In the genomic region with DNA sequence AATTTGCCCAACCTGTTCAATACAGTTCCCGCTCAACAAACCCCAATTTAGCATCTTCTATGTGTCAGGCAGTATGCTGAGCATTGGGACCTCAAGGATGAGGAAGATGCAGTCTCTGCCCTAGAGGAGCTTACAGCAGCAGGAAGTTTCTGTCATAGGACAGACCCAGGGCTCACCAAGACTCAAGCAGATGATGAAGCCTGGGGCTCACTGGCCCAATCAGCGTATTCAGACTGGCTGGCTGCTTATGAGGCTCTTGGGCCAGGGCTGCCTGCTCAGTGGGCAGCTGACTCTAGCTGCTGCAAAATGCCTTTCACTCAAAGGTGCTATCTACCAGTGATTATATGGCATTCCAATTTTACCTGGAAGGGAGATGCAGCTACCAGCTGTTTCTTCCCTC, we compare ENCODE assay signal across 19 cellular contexts. TPM values are rescaled to one million over a fixed set of nuclear protein-coding genes. Genes with fewer than 3 reads are reported as not detected.
DNase-seq lines count a peak whose midpoint lies in the region; ATAC-seq, FAIRE-seq and TF ChIP-seq lines count a peak whose summit lies in the region.
"Had no signal": no experiment of that assay in that cellular context is flagged by ENCODE, and none has a peak within 500 bp of the region (broad histone marks: within the 10 kb centered on the region; RNA-seq: fewer than 3 reads in every experiment).

No MANE protein-coding gene starts in this region.

- H3K4me3 ChIP-seq in A549 (no peak overlapping the region), K562 (no peak overlapping the region), neural progenitor cell (no peak overlapping the region), PC-3 (ENCODE audit: low read length) (no peak overlapping the region)
- H3K4me3 ChIP-seq: GM23248, HAP-1 had no signal

- FAIRE-seq in A549 (lab: Jason Lieb, UNC) = no peak
- FAIRE-seq in K562 (lab: Jason Lieb, UNC) = no peak
- FAIRE-seq: G401.6, GM12891 had no signal

- H2AFZ ChIP-seq in K562 (ENCODE audit: low read depth, low read length) = no peak overlapping the region
- peak overlapping the region; percentile 98 for H2AFZ ChIP-seq in neural progenitor cell (replicated peaks)
- no peak overlapping the region for H2AFZ ChIP-seq in PC-3 (ENCODE audit: low read length)
- H2AFZ ChIP-seq: GM23248 had no signal

- H3K9me1 ChIP-seq in K562 (ENCODE audit: control insufficient read depth, insufficient read depth, low read length) = no peaks in the 10 kb centered on the region

- H3K36me3 ChIP-seq in K562 (ENCODE audit: control insufficient read depth, insufficient read depth, low read length) (no peaks in the 10 kb centered on the region), neural progenitor cell (no peaks in the 10 kb centered on the region), PC-3 (ENCODE audit: low read depth, low read length) (no peaks in the 10 kb centered on the region)
- H3K36me3 ChIP-seq: BE2C, HAP-1 had no signal

- no peaks in the 10 kb centered on the region for H3K9me2 ChIP-seq in PC-3 (replicated peaks; ENCODE audit: low read length)

- H3K4me1 ChIP-seq in A549 = no peaks in the 10 kb centered on the region
- H3K4me1 ChIP-seq in K562 (replicated peaks in 1 of 2; ENCODE audit: control insufficient read depth in 2 of 2, insufficient read depth in 2 of 2, low read length in 2 of 2) = peaks cover 0 to 8% of the 10 kb centered on the region in 2 experiments; a peak in 2 of 5 replicates
- H3K4me1 ChIP-seq in neural progenitor cell = peaks cover 10% of the 10 kb centered on the region
- no peaks in the 10 kb centered on the region for H3K4me1 ChIP-seq in PC-3 (ENCODE audit: insufficient read depth, low read length)
- H3K4me1 ChIP-seq: BE2C had no signal

- ATAC-seq in A549 = peak; percentile 13 to 39; a peak in 2 of 6 replicates
- peak; percentile 38; the same call in 1 of the 3 replicates for ATAC-seq in K562
- no peak for ATAC-seq in activated CD8-positive, alpha-beta T cell treated with anti-CD3 and anti-CD28 coated beads, Interleukin-2, amount 10 ng/mL, durations not matched to agents 7 days and 5 days
- no peak for ATAC-seq in GM18868 (IDR thresholded peaks at IDR 0.05; ENCODE audit: unreplicated experiment)
- no peak for ATAC-seq in PC-3
- no peak for ATAC-seq in GM19463 (IDR thresholded peaks at IDR 0.05; ENCODE audit: unreplicated experiment)

- TF ChIP-seq POLR2A in A549 (IDR thresholded peaks at IDR 0.05; ENCODE audit: low read length) (no peak), K562 (conservative IDR thresholded peaks at IDR 0.05) (no peak)

- DNase-seq in A549 (ENCODE audit: low read depth in 1 of 2, low spot score in 1 of 2) = no peak
- DNase-seq in GM13976 (ENCODE audit: low spot score) = peak; percentile 6
- peak in 1 of 4 experiments; percentile 2 for DNase-seq in K562 (ENCODE audit: extremely low read depth in 1 of 4, low spot score in 3 of 4)
- no peak for DNase-seq in neural progenitor cell (ENCODE audit: low spot score)
- no peak for DNase-seq in activated CD8-positive, alpha-beta T cell treated with anti-CD3 and anti-CD28 coated beads, Interleukin-2, amount 10 ng/mL, durations not matched to agents 7 days and 5 days
- DNase-seq in PC-3 = no peak
- DNase-seq: 8988T; ACHN; BE2C; CD4-positive, alpha-beta memory T cell; DMS79; GM23248 had no signal

- peak overlapping the region; percentile 88 for H3K27ac Mint-ChIP-seq in neural progenitor cell
- H3K27ac Mint-ChIP-seq in activated CD8-positive, alpha-beta T cell treated with anti-CD3 and anti-CD28 coated beads, Interleukin-2, amount 10 ng/mL, durations not matched to agents 7 days and 5 days = no peak overlapping the region

- H3K4me1 Mint-ChIP-seq in neural progenitor cell = peaks cover 15% of the 10 kb centered on the region
- H3K4me1 Mint-ChIP-seq in activated CD8-positive, alpha-beta T cell treated with anti-CD3 and anti-CD28 coated beads, Interleukin-2, amount 10 ng/mL, durations not matched to agents 7 days and 5 days (ENCODE audit: low read depth) = no peaks in the 10 kb centered on the region
- H3K4me1 Mint-ChIP-seq: CD4-positive, alpha-beta memory T cell had no signal

- BruUV-seq in K562 (replicated peaks; lab: Mats Ljungman, UMichigan) (no TSS peak), PC-3 (replicated peaks; lab: Mats Ljungman, UMichigan) (no TSS peak)

- H3K27me3 ChIP-seq in K562 (ENCODE audit: control insufficient read depth in 2 of 2, insufficient read depth in 2 of 2, low read length in 2 of 2) (peaks cover 38 to 49% of the 10 kb centered on the region in 2 experiments), neural progenitor cell (no peaks in the 10 kb centered on the region), PC-3 (ENCODE audit: low read length) (peaks cover 36% of the 10 kb centered on the region)
- H3K27me3 ChIP-seq: BE2C had no signal

- TF ChIP-seq CTCF in A549 (IDR thresholded peaks at IDR 0.05) = no peak
- TF ChIP-seq CTCF in GM13976 (IDR thresholded peaks at IDR 0.05; ENCODE audit: borderline replicate concordance, control extremely low read depth, extremely low read depth, insufficient read depth, missing control alignments) = no peak
- no peak for TF ChIP-seq CTCF in K562 (IDR thresholded peaks at IDR 0.05 in 2 of 3, conservative IDR thresholded peaks at IDR 0.05 in 1 of 3; ENCODE audit: insufficient read depth in 2 of 3, low read depth in 1 of 3, low read length in 3 of 3)
- TF ChIP-seq CTCF in neural progenitor cell (IDR thresholded peaks at IDR 0.05) = no peak
- no peak for TF ChIP-seq CTCF in PC-3 (conservative IDR thresholded peaks at IDR 0.05; ENCODE audit: low read depth, low read length)

- H4K20me1 ChIP-seq in K562 (replicated peaks; ENCODE audit: control insufficient read depth, insufficient read depth, low read length) (no peaks in the 10 kb centered on the region), neural progenitor cell (ENCODE audit: low read depth) (no peaks in the 10 kb centered on the region), PC-3 (ENCODE audit: low read length) (no peaks in the 10 kb centered on the region)

- H3F3A ChIP-seq in neural progenitor cell (ENCODE audit: low read depth) (peaks cover 5% of the 10 kb centered on the region), PC-3 (ENCODE audit: low read length, unreplicated experiment) (no peaks in the 10 kb centered on the region)

- CTCF ChIA-PET in A549 (lab: Yijun Ruan, JAX) (no interaction called here), K562 (lab: Yijun Ruan, JAX; ENCODE audit: low intra/inter-chr PET ratio) (no interaction called here), PC-3 (lab: Charles Lee) (no interaction called here)
- CTCF ChIA-PET in activated CD8-positive, alpha-beta T cell treated with anti-CD3 and anti-CD28 coated beads, Interleukin-2, amount 10 ng/mL, durations not matched to agents 7 days and 5 days (lab: Charles Lee) = interaction anchor here (1.3 kb wide), 1 partner anchor 128 kb away, joined by 5 read pairs; a partner anchor contains a TSS

- H3K9me3 ChIP-seq in A549 = no peaks in the 10 kb centered on the region
- no peaks in the 10 kb centered on the region for H3K9me3 ChIP-seq in K562 (replicated peaks; ENCODE audit: control insufficient read depth, insufficient read depth, low read depth, low read length)
- no peaks in the 10 kb centered on the region for H3K9me3 ChIP-seq in neural progenitor cell (ENCODE audit: low read depth)
- no peaks in the 10 kb centered on the region for H3K9me3 ChIP-seq in PC-3 (ENCODE audit: low read length)
- H3K9me3 ChIP-seq: BE2C, HAP-1 had no signal

- H3K79me2 ChIP-seq in K562 (ENCODE audit: control insufficient read depth, insufficient read depth, low read length) = no peaks in the 10 kb centered on the region
- H3K79me2 ChIP-seq in neural progenitor cell (ENCODE audit: low read depth) = no peaks in the 10 kb centered on the region
- no peaks in the 10 kb centered on the region for H3K79me2 ChIP-seq in PC-3 (ENCODE audit: low read length)

- H3K36me3 Mint-ChIP-seq in neural progenitor cell = no peaks in the 10 kb centered on the region
- H3K36me3 Mint-ChIP-seq in activated CD8-positive, alpha-beta T cell treated with anti-CD3 and anti-CD28 coated beads, Interleukin-2, amount 10 ng/mL, durations not matched to agents 7 days and 5 days (ENCODE audit: low read depth) = no peaks in the 10 kb centered on the region
- H3K36me3 Mint-ChIP-seq: CD4-positive, alpha-beta memory T cell had no signal

- in situ Hi-C loops in GM13976 (cut with MboI; ENCODE audit: low sequenced_read_pairs, unreplicated experiment) = no loop called here
- in situ Hi-C loops in K562 (cut with MboI) = no loop called here

- no peak overlapping the region for H3K4me3 Mint-ChIP-seq in neural progenitor cell
- H3K4me3 Mint-ChIP-seq in activated CD8-positive, alpha-beta T cell treated with anti-CD3 and anti-CD28 coated beads, Interleukin-2, amount 10 ng/mL, durations not matched to agents 7 days and 5 days = no peak overlapping the region
- H3K4me3 Mint-ChIP-seq: CD4-positive, alpha-beta memory T cell had no signal

- H3K27me3 Mint-ChIP-seq in neural progenitor cell (ENCODE audit: insufficient read depth, low read depth) = peaks cover 5% of the 10 kb centered on the region
- H3K27me3 Mint-ChIP-seq in activated CD8-positive, alpha-beta T cell treated with anti-CD3 and anti-CD28 coated beads, Interleukin-2, amount 10 ng/mL, durations not matched to agents 7 days and 5 days (ENCODE audit: low read depth) = peaks cover 7% of the 10 kb centered on the region

- no peaks in the 10 kb centered on the region for H3K9me3 Mint-ChIP-seq in neural progenitor cell
- no peaks in the 10 kb centered on the region for H3K9me3 Mint-ChIP-seq in activated CD8-positive, alpha-beta T cell treated with anti-CD3 and anti-CD28 coated beads, Interleukin-2, amount 10 ng/mL, durations not matched to agents 7 days and 5 days (ENCODE audit: insufficient read depth)
- H3K9me3 Mint-ChIP-seq: CD4-positive, alpha-beta memory T cell had no signal

- H3K9ac ChIP-seq in K562 (ENCODE audit: insufficient read depth in 1 of 2, low read depth in 2 of 2, low read length in 2 of 2) = no peak overlapping the region
- H3K9ac ChIP-seq in neural progenitor cell = no peak overlapping the region
- no peak overlapping the region for H3K9ac ChIP-seq in PC-3 (ENCODE audit: low read length)
- H3K9ac ChIP-seq: GM23248 had no signal

- H3K27ac ChIP-seq in A549 (no peak overlapping the region), K562 (ENCODE audit: extremely low read depth, low read depth, low read length) (no peak overlapping the region), neural progenitor cell (no peak overlapping the region), PC-3 (ENCODE audit: low read length) (no peak overlapping the region)
- H3K27ac ChIP-seq: C4-2B, GM23248, HL-60 had no signal

- TF ChIP-seq EP300 in A549 (IDR thresholded peaks at IDR 0.05) = no peak
- no peak for TF ChIP-seq EP300 in K562 (IDR thresholded peaks at IDR 0.05; ENCODE audit: low read length)

- WGBS in A549 (ENCODE audit: missing lambda C conversion rate) = 87% methylated on average over 2 of the region's 2 CpGs
- 3% methylated on average over 2 of the region's 2 CpGs for WGBS in K562 (ENCODE audit: insufficient coverage, low coverage, missing lambda C conversion rate)

- intact Hi-C loops in K562 (cut with micrococcal nuclease) (no loop called here), PC-3 (cut with micrococcal nuclease) (no loop called here)

- POLR2A ChIA-PET in A549 (lab: Yijun Ruan, JAX) (no interaction called here), K562 (lab: Yijun Ruan, JAX) (interaction anchor here (0.7 to 1.9 kb wide), 3 partner anchors 9 to 14 kb away, joined by 3 to 5 read pairs (median 3); no protein-coding TSS in a partner anchor), PC-3 (lab: Charles Lee; ENCODE audit: unreplicated experiment) (no interaction called here)
- POLR2A ChIA-PET in activated CD8-positive, alpha-beta T cell treated with anti-CD3 and anti-CD28 coated beads, Interleukin-2, amount 10 ng/mL, durations not matched to agents 7 days and 5 days (lab: Charles Lee) = interaction anchor here (1.3 kb wide), 1 partner anchor 21 kb away, joined by 4 read pairs; no protein-coding TSS in a partner anchor

- H3K4me2 ChIP-seq in A549 = no peak overlapping the region
- no peak overlapping the region for H3K4me2 ChIP-seq in K562 (ENCODE audit: insufficient read depth, low read length)
- peak overlapping the region; percentile 54 for H3K4me2 ChIP-seq in neural progenitor cell
- H3K4me2 ChIP-seq in PC-3 (ENCODE audit: low read length) = no peak overlapping the region

- no peak for TF ChIP-seq RAD21 in A549 (conservative IDR thresholded peaks at IDR 0.05 in 1 of 2, IDR thresholded peaks at IDR 0.05 in 1 of 2)
- TF ChIP-seq RAD21 in K562 (CRISPR knock-in tag; conservative IDR thresholded peaks at IDR 0.05 in 1 of 2, IDR thresholded peaks at IDR 0.05 in 1 of 2) = no peak

RNA-seq across cellular contexts. Expression of a gene that starts 2.1 kb away (rescaled TPM):
- polyA plus RNA-seq in A549 (2011; rRNA removed) = not detected in 2 replicates
- polyA plus RNA-seq in A549 (2012; cell fraction: cytosol; rRNA removed) = 0.03 TPM in 1 of 2 replicates, not detected in the other
- polyA plus RNA-seq in A549 (2012; cell fraction: nucleus; rRNA removed) = 0.04 TPM in 1 of 2 replicates, not detected in the other
- 0.04 TPM in 1 of 3 replicates, not detected in the others for polyA plus RNA-seq in A549 (2017; fragmentation: RNase III; extraction: RNeasy Plus Mini Kit Qiagen cat#74134 plus additional on column Dnase treatment)
- not detected in 2 replicates for polyA minus RNA-seq in A549 (2011; rRNA and poly(A)+ RNA removed)
- 43.9 and 142 TPM in 2 replicates for total RNA-seq in K562 (2011; cell fraction: chromatin; rRNA removed; ENCODE audit: low replicate concordance)
- 242 and 249 TPM in 2 replicates for total RNA-seq in K562 (2011; cell fraction: nucleolus; rRNA removed)
- total RNA-seq in K562 (2011; cell fraction: nucleoplasm; rRNA removed) = 153 and 176 TPM in 2 replicates
- total RNA-seq in K562 (2014; rRNA removed) = 68.1 and 118 TPM in 2 replicates
- total RNA-seq in K562 (2014; rRNA removed; fragmentation: Illumina TruSeq; extraction: Trizol) = 10.0 and 20.6 TPM in 2 replicates
- total RNA-seq in K562 (2015; rRNA removed; fragmentation: Illumina TruSeq; extraction: Trizol) = 79.9 and 82.6 TPM in 2 replicates
- total RNA-seq in K562 (2021) = 152 and 177 TPM in 2 replicates
- 68.4 and 788 TPM in 2 replicates for polyA plus RNA-seq in K562 (2011; rRNA removed)
- polyA plus RNA-seq in K562 (2011; cell fraction: cytosol; rRNA removed) = 415 and 947 TPM in 2 replicates
- 317 and 745 TPM in 2 replicates for polyA plus RNA-seq in K562 (2011; cell fraction: nucleus; rRNA removed)
- polyA plus RNA-seq in K562 (2012) = 495 and 1,020 TPM in 2 replicates
- polyA plus RNA-seq in K562 (2014; fragmentation: Illumina TruSeq; extraction: Trizol) = 175 and 265 TPM in 2 replicates
- polyA plus RNA-seq in K562 (2014; fragmentation: Nextera tagmentation; extraction: Ambion mirVana) = 10 to 100 TPM; 19.0 to 41.5 TPM
- 139 and 175 TPM in 2 replicates for polyA plus RNA-seq in K562 (2014; rRNA removed)
- 36.1 and 135 TPM in 2 replicates for polyA minus RNA-seq in K562 (2011; rRNA and poly(A)+ RNA removed)
- 62.9 and 369 TPM in 2 replicates for polyA minus RNA-seq in K562 (2011; cell fraction: cytosol; rRNA and poly(A)+ RNA removed)
- polyA minus RNA-seq in K562 (2011; cell fraction: nucleus; rRNA and poly(A)+ RNA removed) = 23.2 and 101 TPM in 2 replicates
- not detected in 2 replicates for total RNA-seq in neural progenitor cell (ENCODE audit: low replicate concordance)
- 1 to 10 TPM in 1 of 2 experiments, under 1 TPM in 1; 0.39 to 1.2 TPM for total RNA-seq in activated CD8-positive, alpha-beta T cell treated with anti-CD3 and anti-CD28 coated beads, Interleukin-2, amount 10 ng/mL, durations not matched to agents 7 days and 5 days
- total RNA-seq in PC-3 (2014; rRNA removed) = not detected in 2 replicates
- total RNA-seq: GM23248 had no signal
- polyA plus RNA-seq: CD4-positive, alpha-beta memory T cell had no signal

Comparison
In these comparisons a context has a peak if more than half of its experiments do, and no peak if none do; other contexts are left out.
1. ATAC-seq: peak in A549 (2 of 2) and K562 (single experiment); none in activated CD8-positive, alpha-beta T cell treated with anti-CD3 and anti-CD28 coated beads, Interleukin-2, amount 10 ng/mL, durations not matched to agents 7 days and 5 days (single experiment), GM18868 (single experiment), PC-3 (single experiment) and GM19463 (single experiment).
2. RNA of a gene that starts 2.1 kb away (total RNA-seq): 10.0 to 249 TPM in K562; 0.39 to 1.2 TPM in activated CD8-positive, alpha-beta T cell treated with anti-CD3 and anti-CD28 coated beads, Interleukin-2, amount 10 ng/mL, durations not matched to agents 7 days and 5 days, not detected in neural progenitor cell and not detected in PC-3; every median in the first group is over 4 times any median in the second.
3. POLR2A ChIA-PET loops: an anchor here in K562 (0.7 to 1.9 kb wide) and activated CD8-positive, alpha-beta T cell treated with anti-CD3 and anti-CD28 coated beads, Interleukin-2, amount 10 ng/mL, durations not matched to agents 7 days and 5 days (1.3 kb wide); none called in A549 and PC-3.